ENCODE assay signal across 1 cellular context in genomic region chr1:230978491-230979388, GRCh38.
TF ChIP-seq lines count a peak whose summit lies in the region.

ARV1 (plus strand) TSS chr1:230979094; CDS start chr1:230979106, 12 bp downstream.
TTC13 (minus strand) TSS chr1:230978861; CDS start chr1:230978830, 31 bp downstream.

TF ChIP-seq in HepG2, 621 proteins besides CTCF, POLR2A, EP300 and RAD21 (continued from another document and continues in another):
- TF ChIP-seq ZNF280D (CRISPR knock-in tag; IDR thresholded peaks at IDR 0.05) (peak; percentile 67; the same call in 1 of the 2 replicates), ZMYM4 (CRISPR knock-in tag; IDR thresholded peaks at IDR 0.05) (peak; percentile 76), RFX5 (IDR thresholded peaks at IDR 0.05; ENCODE audit: low read depth, low read length) (no peak), DDIT3 (CRISPR knock-in tag; IDR thresholded peaks at IDR 0.05) (no peak), ZNF619 (CRISPR knock-in tag; IDR thresholded peaks at IDR 0.05) (0 out of 2 replicates have a peak, but pooled peaks have one; percentile 80), RELA (CRISPR knock-in tag; IDR thresholded peaks at IDR 0.05) (peak; percentile 77; the same call in 1 of the 2 replicates), ISL2 (CRISPR knock-in tag; IDR thresholded peaks at IDR 0.05) (0 out of 2 replicates have a peak, but pooled peaks have one; percentile 23), BRCA1 (CRISPR knock-in tag; IDR thresholded peaks at IDR 0.05) (no peak; the same call in 1 of the 2 replicates), ZNF446 (CRISPR knock-in tag; IDR thresholded peaks at IDR 0.05) (no peak), RAD51 (IDR thresholded peaks at IDR 0.05; ENCODE audit: borderline replicate concordance) (no peak), TBP (CRISPR knock-in tag; IDR thresholded peaks at IDR 0.05) (peak; percentile 95; the same call in 1 of the 2 replicates), HOXA3 (CRISPR knock-in tag; IDR thresholded peaks at IDR 0.05) (peak; percentile 90), TFAP4 (IDR thresholded peaks at IDR 0.05; ENCODE audit: borderline replicate concordance, low read depth) (peak; percentile 59; the same call in 1 of the 2 replicates), ARHGAP35 (CRISPR knock-in tag; IDR thresholded peaks at IDR 0.05; ENCODE audit: borderline replicate concordance) (no peak), HINFP (CRISPR knock-in tag; IDR thresholded peaks at IDR 0.05; ENCODE audit: low read depth) (0 out of 2 replicates have a peak, but pooled peaks have one; percentile 21), SMAD9 (CRISPR knock-in tag; IDR thresholded peaks at IDR 0.05) (no peak), MED13 (CRISPR knock-in tag; IDR thresholded peaks at IDR 0.05) (no peak), MTA3 (CRISPR knock-in tag; IDR thresholded peaks at IDR 0.05) (no peak), ZNF616 (CRISPR knock-in tag; IDR thresholded peaks at IDR 0.05; ENCODE audit: low read depth) (no peak), THRA (CRISPR knock-in tag; IDR thresholded peaks at IDR 0.05; ENCODE audit: borderline replicate concordance) (peak; percentile 52), ZNF761 (CRISPR knock-in tag; conservative IDR thresholded peaks at IDR 0.05) (0 out of 2 replicates have a peak, but pooled peaks have one; percentile 15), ZBTB43 (CRISPR knock-in tag; conservative IDR thresholded peaks at IDR 0.05) (no peak), GMEB1 (CRISPR knock-in tag; IDR thresholded peaks at IDR 0.05; ENCODE audit: borderline replicate concordance) (peak; percentile 99), NONO (IDR thresholded peaks at IDR 0.05) (no peak), NONO (CRISPR knock-in tag; conservative IDR thresholded peaks at IDR 0.05) (peak; percentile 88), RBM22 (optimal IDR thresholded peaks at IDR 0.05; ENCODE audit: low read length) (no peak), ZXDC (CRISPR knock-in tag; IDR thresholded peaks at IDR 0.05) (peak; percentile 81), ZNF816 (CRISPR knock-in tag; IDR thresholded peaks at IDR 0.05; ENCODE audit: borderline replicate concordance) (no peak), ZBTB3 (CRISPR knock-in tag; IDR thresholded peaks at IDR 0.05; ENCODE audit: borderline replicate concordance, low read depth) (no peak), TBX2 (CRISPR knock-in tag; IDR thresholded peaks at IDR 0.05; ENCODE audit: borderline replicate concordance) (peak; percentile 79), SRSF4 (IDR thresholded peaks at IDR 0.05; ENCODE audit: low read depth, low read length, poor library complexity, severe bottlenecking) (no peak), MLXIP (CRISPR knock-in tag; IDR thresholded peaks at IDR 0.05; ENCODE audit: borderline replicate concordance) (no peak), ZNF281 (CRISPR knock-in tag; IDR thresholded peaks at IDR 0.05; ENCODE audit: borderline replicate concordance) (no peak), ZNF775 (CRISPR knock-in tag; IDR thresholded peaks at IDR 0.05; ENCODE audit: borderline replicate concordance) (no peak), HNRNPUL1 (IDR thresholded peaks at IDR 0.05; ENCODE audit: low read depth, low read length) (no peak; the same call in 1 of the 2 replicates), NR1H2 (CRISPR knock-in tag; IDR thresholded peaks at IDR 0.05; ENCODE audit: borderline replicate concordance, low read depth) (no peak), KLF13 (CRISPR knock-in tag; IDR thresholded peaks at IDR 0.05) (no peak), ZSCAN30 (CRISPR knock-in tag; IDR thresholded peaks at IDR 0.05) (no peak), ZNF235 (CRISPR knock-in tag; IDR thresholded peaks at IDR 0.05; ENCODE audit: borderline replicate concordance) (peak; percentile 78; the same call in 1 of the 2 replicates), ZNF556 (CRISPR knock-in tag; IDR thresholded peaks at IDR 0.05; ENCODE audit: borderline replicate concordance) (peak; percentile 83; the same call in 1 of the 2 replicates), ARID2 (CRISPR knock-in tag; IDR thresholded peaks at IDR 0.05; ENCODE audit: borderline replicate concordance) (peak; percentile 48; the same call in 1 of the 2 replicates), DRAP1 (CRISPR knock-in tag; IDR thresholded peaks at IDR 0.05) (peak; percentile 68; the same call in 1 of the 2 replicates)
